1 cellular context compared by ENCODE assay signal in the genomic region with DNA sequence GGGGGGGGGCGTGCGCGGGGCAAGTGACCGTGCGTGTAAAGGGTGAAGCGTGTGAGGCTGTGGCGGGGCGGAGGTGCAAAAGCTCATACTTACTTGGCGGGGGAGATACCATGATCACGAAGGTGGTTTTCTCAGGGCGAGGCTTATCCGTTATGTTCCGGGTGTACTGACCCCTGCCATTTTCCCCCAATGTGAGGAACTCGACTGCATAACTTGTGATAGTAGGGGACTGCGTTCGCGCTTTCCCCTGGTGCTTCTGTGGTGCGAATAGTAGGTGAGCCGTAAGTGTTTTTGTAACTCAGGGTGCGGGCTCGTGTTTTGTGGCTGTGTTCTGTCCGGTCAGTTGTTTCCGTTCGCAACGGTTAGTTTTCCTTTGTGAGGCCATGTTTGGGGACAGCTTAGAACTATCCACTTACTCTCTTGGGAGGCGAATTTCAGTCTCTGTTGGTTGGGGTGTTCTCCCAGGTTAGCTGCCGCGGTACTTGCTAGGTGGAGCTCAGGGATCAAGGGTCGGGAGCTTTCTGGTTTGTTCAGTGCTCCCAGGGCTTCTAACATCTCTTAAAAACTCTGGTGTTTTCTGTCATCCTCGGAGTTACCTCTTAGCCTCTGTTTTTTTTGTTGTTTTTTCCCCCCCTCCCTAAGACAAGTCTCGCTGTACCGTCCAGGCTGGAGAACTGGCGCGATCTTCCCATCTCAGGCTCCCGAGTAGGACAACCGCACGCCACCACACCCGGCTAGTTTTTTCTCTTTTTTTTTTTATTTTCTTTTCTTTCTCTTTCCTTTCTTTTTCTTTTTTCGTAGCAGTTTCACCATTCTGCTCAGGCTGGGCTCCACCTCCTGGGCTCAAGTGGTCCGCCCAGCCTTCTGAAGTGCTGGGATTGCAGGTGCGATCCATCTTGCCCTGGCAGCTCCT.
TF ChIP-seq lines count a peak whose summit lies in the region.

No MANE protein-coding gene starts in this region.

TF ChIP-seq in K562, 482 proteins besides CTCF, POLR2A, EP300 and RAD21 (continued from another document and continues in another):
- peak; percentile 60; the same call in 1 of the 2 replicates for TF ChIP-seq NCOA1 (IDR thresholded peaks at IDR 0.05; ENCODE audit: low read depth)
- peak; percentile 77 for TF ChIP-seq DPF2 (IDR thresholded peaks at IDR 0.05)
- TF ChIP-seq ZNF551 (CRISPR knock-in tag; IDR thresholded peaks at IDR 0.05), result peak; percentile 99
- TF ChIP-seq SMAD4 (CRISPR knock-in tag; conservative IDR thresholded peaks at IDR 0.05), result peak; percentile 80
- TF ChIP-seq GATAD2A (IDR thresholded peaks at IDR 0.05), result peak; percentile 74; the same call in 1 of the 2 replicates
- TF ChIP-seq, protein P1, sequence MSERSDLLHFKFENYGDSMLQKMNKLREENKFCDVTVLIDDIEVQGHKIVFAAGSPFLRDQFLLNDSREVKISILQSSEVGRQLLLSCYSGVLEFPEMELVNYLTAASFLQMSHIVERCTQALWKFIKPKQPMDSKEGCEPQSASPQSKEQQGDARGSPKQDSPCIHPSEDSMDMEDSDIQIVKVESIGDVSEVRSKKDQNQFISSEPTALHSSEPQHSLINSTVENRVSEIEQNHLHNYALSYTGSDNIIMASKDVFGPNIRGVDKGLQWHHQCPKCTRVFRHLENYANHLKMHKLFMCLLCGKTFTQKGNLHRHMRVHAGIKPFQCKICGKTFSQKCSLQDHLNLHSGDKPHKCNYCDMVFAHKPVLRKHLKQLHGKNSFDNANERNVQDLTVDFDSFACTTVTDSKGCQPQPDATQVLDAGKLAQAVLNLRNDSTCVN (CRISPR knock-in tag; IDR thresholded peaks at IDR 0.05), result peak; percentile 100
- peak in 1 of 2 experiments; percentile 56; a peak in 1 of 4 replicates for TF ChIP-seq HDAC1 (IDR thresholded peaks at IDR 0.05)
- peak; percentile 54 for TF ChIP-seq MAX (CRISPR knock-in tag; IDR thresholded peaks at IDR 0.05)
- TF ChIP-seq IRF1 (CRISPR knock-in tag; IDR thresholded peaks at IDR 0.05; ENCODE audit: borderline replicate concordance), result peak; percentile 76; the same call in 1 of the 2 replicates
- peak; percentile 56 for TF ChIP-seq CREB1 (IDR thresholded peaks at IDR 0.05)
- peak; percentile 7 for TF ChIP-seq CREB1 (CRISPR knock-in tag; IDR thresholded peaks at IDR 0.05)
- peak; percentile 99 for TF ChIP-seq ILF3 (IDR thresholded peaks at IDR 0.05; ENCODE audit: borderline replicate concordance)
- TF ChIP-seq ESRRB (CRISPR knock-in tag; IDR thresholded peaks at IDR 0.05; ENCODE audit: borderline replicate concordance), result peak; percentile 99
- TF ChIP-seq EGR1 (conservative IDR thresholded peaks at IDR 0.05), result peak; percentile 45
- peak; percentile 73; the same call in 1 of the 2 replicates for TF ChIP-seq TARDBP (IDR thresholded peaks at IDR 0.05)
- TF ChIP-seq DACH1 (IDR thresholded peaks at IDR 0.05; ENCODE audit: partially characterized antibody), result peak; percentile 45
- TF ChIP-seq, protein P2, sequence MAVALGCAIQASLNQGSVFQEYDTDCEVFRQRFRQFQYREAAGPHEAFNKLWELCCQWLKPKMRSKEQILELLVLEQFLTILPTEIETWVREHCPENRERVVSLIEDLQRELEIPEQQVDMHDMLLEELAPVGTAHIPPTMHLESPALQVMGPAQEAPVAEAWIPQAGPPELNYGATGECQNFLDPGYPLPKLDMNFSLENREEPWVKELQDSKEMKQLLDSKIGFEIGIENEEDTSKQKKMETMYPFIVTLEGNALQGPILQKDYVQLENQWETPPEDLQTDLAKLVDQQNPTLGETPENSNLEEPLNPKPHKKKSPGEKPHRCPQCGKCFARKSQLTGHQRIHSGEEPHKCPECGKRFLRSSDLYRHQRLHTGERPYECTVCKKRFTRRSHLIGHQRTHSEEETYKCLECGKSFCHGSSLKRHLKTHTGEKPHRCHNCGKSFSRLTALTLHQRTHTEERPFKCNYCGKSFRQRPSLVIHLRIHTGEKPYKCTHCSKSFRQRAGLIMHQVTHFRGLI (CRISPR knock-in tag; IDR thresholded peaks at IDR 0.05), result peak; percentile 67; the same call in 1 of the 2 replicates
- TF ChIP-seq, protein P3, sequence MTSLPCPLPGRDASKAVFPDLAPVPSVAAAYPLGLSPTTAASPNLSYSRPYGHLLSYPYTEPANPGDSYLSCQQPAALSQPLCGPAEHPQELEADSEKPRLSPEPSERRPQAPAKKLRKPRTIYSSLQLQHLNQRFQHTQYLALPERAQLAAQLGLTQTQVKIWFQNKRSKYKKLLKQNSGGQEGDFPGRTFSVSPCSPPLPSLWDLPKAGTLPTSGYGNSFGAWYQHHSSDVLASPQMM (CRISPR knock-in tag; IDR thresholded peaks at IDR 0.05), result peak; percentile 98
- TF ChIP-seq RUNX1 (IDR thresholded peaks at IDR 0.05; ENCODE audit: low read depth), result peak; percentile 99
- TF ChIP-seq IRF9 (tag; IDR thresholded peaks at IDR 0.05), result 0 out of 2 replicates have a peak, but pooled peaks have one; percentile 48
- TF ChIP-seq ZKSCAN8 (CRISPR knock-in tag; IDR thresholded peaks at IDR 0.05), result peak; percentile 37; the same call in 1 of the 2 replicates
- TF ChIP-seq FIP1L1 (IDR thresholded peaks at IDR 0.05; ENCODE audit: low read depth, low read length, poor library complexity, severe bottlenecking), result peak; percentile 54
- peak; percentile 99 for TF ChIP-seq ZC3H8 (IDR thresholded peaks at IDR 0.05)
- TF ChIP-seq ZNF444 (CRISPR knock-in tag; IDR thresholded peaks at IDR 0.05), result peak; percentile 98
- TF ChIP-seq, protein P4, sequence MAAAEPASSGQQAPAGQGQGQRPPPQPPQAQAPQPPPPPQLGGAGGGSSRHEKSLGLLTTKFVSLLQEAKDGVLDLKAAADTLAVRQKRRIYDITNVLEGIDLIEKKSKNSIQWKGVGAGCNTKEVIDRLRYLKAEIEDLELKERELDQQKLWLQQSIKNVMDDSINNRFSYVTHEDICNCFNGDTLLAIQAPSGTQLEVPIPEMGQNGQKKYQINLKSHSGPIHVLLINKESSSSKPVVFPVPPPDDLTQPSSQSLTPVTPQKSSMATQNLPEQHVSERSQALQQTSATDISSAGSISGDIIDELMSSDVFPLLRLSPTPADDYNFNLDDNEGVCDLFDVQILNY (CRISPR knock-in tag; IDR thresholded peaks at IDR 0.05), result peak; percentile 97
- TF ChIP-seq ZNF518B (CRISPR knock-in tag; IDR thresholded peaks at IDR 0.05), result peak; percentile 99
- TF ChIP-seq L3MBTL2 (IDR thresholded peaks at IDR 0.05), result peak; percentile 27; the same call in 1 of the 2 replicates
- TF ChIP-seq HMG20A (CRISPR knock-in tag; conservative IDR thresholded peaks at IDR 0.05), result peak; percentile 95
- TF ChIP-seq, protein P5, sequence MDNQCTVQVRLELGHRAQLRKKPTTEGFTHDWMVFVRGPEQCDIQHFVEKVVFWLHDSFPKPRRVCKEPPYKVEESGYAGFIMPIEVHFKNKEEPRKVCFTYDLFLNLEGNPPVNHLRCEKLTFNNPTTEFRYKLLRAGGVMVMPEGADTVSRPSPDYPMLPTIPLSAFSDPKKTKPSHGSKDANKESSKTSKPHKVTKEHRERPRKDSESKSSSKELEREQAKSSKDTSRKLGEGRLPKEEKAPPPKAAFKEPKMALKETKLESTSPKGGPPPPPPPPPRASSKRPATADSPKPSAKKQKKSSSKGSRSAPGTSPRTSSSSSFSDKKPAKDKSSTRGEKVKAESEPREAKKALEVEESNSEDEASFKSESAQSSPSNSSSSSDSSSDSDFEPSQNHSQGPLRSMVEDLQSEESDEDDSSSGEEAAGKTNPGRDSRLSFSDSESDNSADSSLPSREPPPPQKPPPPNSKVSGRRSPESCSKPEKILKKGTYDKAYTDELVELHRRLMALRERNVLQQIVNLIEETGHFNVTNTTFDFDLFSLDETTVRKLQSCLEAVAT (IDR thresholded peaks at IDR 0.05), result peak; percentile 96 to 99
- TF ChIP-seq, protein P6, sequence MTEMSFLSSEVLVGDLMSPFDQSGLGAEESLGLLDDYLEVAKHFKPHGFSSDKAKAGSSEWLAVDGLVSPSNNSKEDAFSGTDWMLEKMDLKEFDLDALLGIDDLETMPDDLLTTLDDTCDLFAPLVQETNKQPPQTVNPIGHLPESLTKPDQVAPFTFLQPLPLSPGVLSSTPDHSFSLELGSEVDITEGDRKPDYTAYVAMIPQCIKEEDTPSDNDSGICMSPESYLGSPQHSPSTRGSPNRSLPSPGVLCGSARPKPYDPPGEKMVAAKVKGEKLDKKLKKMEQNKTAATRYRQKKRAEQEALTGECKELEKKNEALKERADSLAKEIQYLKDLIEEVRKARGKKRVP (CRISPR knock-in tag; IDR thresholded peaks at IDR 0.05), result peak; percentile 98
- TF ChIP-seq RB1 (IDR thresholded peaks at IDR 0.05; ENCODE audit: low read depth), result peak; percentile 82
- peak; percentile 97 for TF ChIP-seq CREB5 (CRISPR knock-in tag; IDR thresholded peaks at IDR 0.05)
- peak; percentile 99 for TF ChIP-seq SMAD3 (CRISPR knock-in tag; conservative IDR thresholded peaks at IDR 0.05)
- peak; percentile 98 for TF ChIP-seq ZNF77 (CRISPR knock-in tag; IDR thresholded peaks at IDR 0.05)
- peak; percentile 99 for TF ChIP-seq EWSR1 (IDR thresholded peaks at IDR 0.05; ENCODE audit: borderline replicate concordance, low read depth, partially characterized antibody)
- peak; percentile 46 to 62 for TF ChIP-seq TRIM24 (IDR thresholded peaks at IDR 0.05)
- peak; percentile 99 for TF ChIP-seq RNF2 (IDR thresholded peaks at IDR 0.05)
- TF ChIP-seq PTBP1 (IDR thresholded peaks at IDR 0.05; ENCODE audit: low read depth, low read length), result peak; percentile 99
- TF ChIP-seq ZC3H11A (IDR thresholded peaks at IDR 0.05; ENCODE audit: low read depth, low read length), result peak; percentile 72; the same call in 1 of the 2 replicates
